ENCODE assay signal across 15 cellular contexts in genomic region chr17:8110456-8110804, GRCh38. TPM values are rescaled to one million over a fixed set of nuclear protein-coding genes. Genes with fewer than 3 reads are reported as not detected.
DNase-seq lines count a peak whose midpoint lies in the region; ATAC-seq and TF ChIP-seq lines count a peak whose summit lies in the region.
"Had no signal": no experiment of that assay in that cellular context is flagged by ENCODE, and none has a peak within 500 bp of the region (broad histone marks: within the 10 kb centered on the region; RNA-seq: fewer than 3 reads in every experiment).

No MANE protein-coding gene starts in this region.

- ATAC-seq in central memory CD8-positive, alpha-beta T cell (replicated peaks; ENCODE audit: extremely low read depth, poor library complexity, severe bottlenecking), result peak; percentile 18
- ATAC-seq in GM19023 (IDR thresholded peaks at IDR 0.05; ENCODE audit: unreplicated experiment), result no peak

- no peaks in the 10 kb centered on the region for H3K36me3 ChIP-seq in BLaER1 treated with 17β-estradiol and CSF1 and Interleukin-3, amounts not matched to agents 10 nM and 100 nM
- H3K36me3 ChIP-seq in HUES64 (ENCODE audit: insufficient read depth, low read length), result no peaks in the 10 kb centered on the region
- H3K36me3 ChIP-seq: heart left ventricle, prostate gland had no signal

- peak overlapping the region; percentile 21 for H3K4me3 Mint-ChIP-seq in central memory CD8-positive, alpha-beta T cell
- peak overlapping the region; percentile 56 for H3K4me3 Mint-ChIP-seq in nephron progenitor cell

- peaks cover 47% of the 10 kb centered on the region for H3K27me3 Mint-ChIP-seq in central memory CD8-positive, alpha-beta T cell
- peaks cover 90% of the 10 kb centered on the region for H3K27me3 Mint-ChIP-seq in nephron progenitor cell (ENCODE audit: low read depth, poor library complexity)

- H3K27ac ChIP-seq in BLaER1 treated with 17β-estradiol and CSF1 and Interleukin-3, amounts not matched to agents 10 nM and 100 nM, result no peak overlapping the region
- no peak overlapping the region for H3K27ac ChIP-seq in HUES64 (ENCODE audit: low read depth, low read length)
- H3K27ac ChIP-seq: heart left ventricle, prostate gland had no signal

- no peaks in the 10 kb centered on the region for H3K9me3 ChIP-seq in BLaER1 treated with 17β-estradiol and CSF1 and Interleukin-3, amounts not matched to agents 10 nM and 100 nM (replicated peaks in 1 of 11)
- H3K9me3 ChIP-seq in HUES64 (ENCODE audit: insufficient read depth, low read depth, low read length), result no peaks in the 10 kb centered on the region
- H3K9me3 ChIP-seq: heart left ventricle, prostate gland had no signal

- no peak overlapping the region for H3K9ac ChIP-seq in BLaER1 treated with 17β-estradiol and CSF1 and Interleukin-3, amounts not matched to agents 10 nM and 100 nM
- H3K9ac ChIP-seq in HUES64 (ENCODE audit: low read depth, low read length), result no peak overlapping the region

- in situ Hi-C loops in ACHN (cut with HindIII; ENCODE audit: low pct_ligation_motif_present, low pct_unique_long_range_greater_than_20kb, low sequenced_read_pairs), result no loop called here

- no peaks in the 10 kb centered on the region for H3K36me3 Mint-ChIP-seq in central memory CD8-positive, alpha-beta T cell (ENCODE audit: insufficient read depth)
- H3K36me3 Mint-ChIP-seq in nephron progenitor cell (ENCODE audit: low read depth), result no peaks in the 10 kb centered on the region
- H3K36me3 Mint-ChIP-seq: stimulated activated memory B cell treated with anti-CD40 and anti-IgM and Interleukin-4, amounts not matched to agents 10 μg/mL and 1 μg/mL and 100 μg/mL, for 72 hours had no signal

- 28% methylated on average over 10 of the region's 10 CpGs for WGBS in HUES64

- peaks cover 6% of the 10 kb centered on the region for H3K4me1 Mint-ChIP-seq in central memory CD8-positive, alpha-beta T cell
- peaks cover 21% of the 10 kb centered on the region for H3K4me1 Mint-ChIP-seq in nephron progenitor cell

- peaks cover under 1 to 22% (median 8%) of the 10 kb centered on the region in 10 experiments; a peak in 15 of 20 replicates for H3K4me1 ChIP-seq in BLaER1 treated with 17β-estradiol and CSF1 and Interleukin-3, amounts not matched to agents 10 nM and 100 nM
- no peaks in the 10 kb centered on the region for H3K4me1 ChIP-seq in HUES64 (ENCODE audit: insufficient read depth, low read length)
- H3K4me1 ChIP-seq: prostate gland had no signal

- no peak overlapping the region for H3K27ac Mint-ChIP-seq in central memory CD8-positive, alpha-beta T cell (ENCODE audit: low read depth)
- H3K27ac Mint-ChIP-seq in nephron progenitor cell, result no peak overlapping the region
- H3K27ac Mint-ChIP-seq: stimulated activated memory B cell treated with anti-CD40 and anti-IgM and Interleukin-4, amounts not matched to agents 10 μg/mL and 1 μg/mL and 100 μg/mL, for 72 hours had no signal

- no peak for DNase-seq in central memory CD8-positive, alpha-beta T cell (ENCODE audit: low spot score in 2 of 2)
- DNase-seq in nephron progenitor cell (no peak), SW480 (ENCODE audit: low spot score) (no peak), ACHN (no peak)
- no peak for DNase-seq in stimulated activated CD4-positive, alpha-beta T cell treated with anti-CD3 and anti-CD28 coated beads, Interleukin-4, amount 100 ng/mL, for 24 hours
- DNase-seq: GF-D8, NCI-H2107 had no signal

- no peak for TF ChIP-seq CTCF in nephron progenitor cell (IDR thresholded peaks at IDR 0.05)

- peak overlapping the region; percentile 52 to 82 (median 70); a peak in 21 of 22 replicates for H3K4me2 ChIP-seq in BLaER1 treated with 17β-estradiol and CSF1 and Interleukin-3, amounts not matched to agents 10 nM and 100 nM

- no peaks in the 10 kb centered on the region for H3K9me3 Mint-ChIP-seq in central memory CD8-positive, alpha-beta T cell
- H3K9me3 Mint-ChIP-seq in nephron progenitor cell, result no peaks in the 10 kb centered on the region
- H3K9me3 Mint-ChIP-seq: activated T-cell treated with anti-CD3 and anti-CD28 coated beads, Interleukin-2, amount 50 U/mL, for 4 hours; stimulated activated memory B cell treated with anti-CD40 and anti-IgM and Interleukin-4, amounts not matched to agents 10 μg/mL and 1 μg/mL and 100 μg/mL, for 72 hours had no signal

- no peak overlapping the region; a peak in 1 of 20 replicates for H3K4me3 ChIP-seq in BLaER1 treated with 17β-estradiol and CSF1 and Interleukin-3, amounts not matched to agents 10 nM and 100 nM
- H3K4me3 ChIP-seq in HUES64 (ENCODE audit: low read length), result peak overlapping the region; percentile 65

- H3K27me3 ChIP-seq in BLaER1 treated with 17β-estradiol and CSF1 and Interleukin-3, amounts not matched to agents 10 nM and 100 nM, result peaks cover 26 to 63% (median 47%) of the 10 kb centered on the region in 11 experiments
- peaks cover 68% of the 10 kb centered on the region for H3K27me3 ChIP-seq in HUES64 (ENCODE audit: insufficient read depth, low read length)

- H4K20me1 ChIP-seq in BLaER1 treated with 17β-estradiol and CSF1 and Interleukin-3, amounts not matched to agents 10 nM and 100 nM, result peaks cover 0 to 11% (median 0%) of the 10 kb centered on the region in 11 experiments; a peak in 1 of 22 replicates

RNA-seq across cellular contexts. Expression of gene ALOXE3, which starts 7.9 kb away (rescaled TPM):
- polyA plus RNA-seq in HUES64 (2013, experiment 1 of 2), result not detected
- polyA plus RNA-seq in HUES64 (2013, experiment 2 of 2), result not detected

RNA-seq across cellular contexts. Expression of gene HES7, which starts 13.5 kb away (rescaled TPM):
- polyA plus RNA-seq in HUES64 (2013, experiment 1 of 2), result 0.85 TPM
- polyA plus RNA-seq in HUES64 (2013, experiment 2 of 2), result 0.89 TPM

RNA-seq across cellular contexts. Expression of gene ALOX12B, which starts 22.9 kb away (rescaled TPM):
- not detected for polyA plus RNA-seq in HUES64 (2013, experiment 1 of 2)
- polyA plus RNA-seq in HUES64 (2013, experiment 2 of 2), result not detected
- polyA plus RNA-seq: endothelial cell of umbilical vein, heart left ventricle had no signal

RNA-seq across cellular contexts. Expression of gene PER1, which starts 41.8 kb away (rescaled TPM):
- polyA plus RNA-seq in HUES64 (2013, experiment 1 of 2), result 14.0 TPM
- polyA plus RNA-seq in HUES64 (2013, experiment 2 of 2), result 18.1 TPM

RNA-seq across cellular contexts. Expression of gene VAMP2, which starts 52.3 kb away (rescaled TPM):
- polyA plus RNA-seq in HUES64 (2013, experiment 1 of 2), result 14.3 TPM
- 18.9 TPM for polyA plus RNA-seq in HUES64 (2013, experiment 2 of 2)
